8 cellular contexts compared by ENCODE assay signal in the genomic region with DNA sequence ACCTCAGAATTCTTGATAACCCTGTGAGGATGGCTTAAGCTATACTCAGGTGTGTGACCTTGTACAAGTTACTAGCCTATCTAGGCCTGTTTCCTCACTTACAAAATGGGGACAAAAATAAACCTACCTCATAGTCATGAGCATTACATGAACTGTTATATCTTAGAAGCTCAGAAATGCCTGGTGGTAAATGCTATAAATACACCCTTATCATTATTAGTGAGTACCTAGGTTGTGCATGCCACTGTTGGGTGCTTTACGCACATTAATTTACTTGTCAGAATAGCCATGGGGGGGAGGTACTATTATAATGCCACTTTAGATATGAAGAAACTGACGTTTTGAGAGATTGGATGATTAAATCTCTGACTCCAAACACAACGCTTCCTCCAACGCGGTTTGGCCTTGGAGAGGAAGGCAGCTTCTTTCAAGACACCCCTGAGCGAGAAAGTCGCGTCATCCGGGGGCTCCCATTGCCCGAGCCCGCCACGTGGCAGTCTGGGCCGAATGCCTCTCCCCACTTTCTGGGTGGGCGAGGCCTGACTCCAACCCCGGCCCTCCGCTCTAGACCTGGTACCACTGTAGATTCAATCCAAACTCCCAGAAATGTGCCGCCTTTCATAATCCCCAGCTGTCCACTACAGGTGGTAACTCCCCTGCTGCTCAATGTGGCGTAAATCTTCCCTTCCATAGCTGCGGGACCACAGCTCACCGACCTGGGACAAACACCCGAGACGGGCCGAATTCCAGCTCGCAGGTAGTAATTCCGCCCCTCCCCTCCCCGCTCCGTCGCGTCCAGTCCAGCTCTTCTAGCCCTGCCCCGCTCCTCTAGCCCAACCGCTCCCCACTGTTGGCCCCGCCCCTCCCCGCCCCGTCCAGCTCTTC. TPM values are rescaled to one million over a fixed set of nuclear protein-coding genes. Genes with fewer than 3 reads are reported as not detected.
A peak's percentile ranks its signal among the peaks of the same experiment; 100 is the strongest.
DNase-seq lines count a peak whose midpoint lies in the region; ATAC-seq and TF ChIP-seq lines count a peak whose summit lies in the region.

No MANE protein-coding gene starts in this region.

- TF ChIP-seq CTCF in adrenal gland (IDR thresholded peaks at IDR 0.05) = no peak
- no peak for TF ChIP-seq CTCF in hepatocyte (IDR thresholded peaks at IDR 0.05; ENCODE audit: poor library complexity)

- peak overlapping the region in 2 of 5 donors; percentile 38 to 72 for H3K27ac ChIP-seq in adrenal gland
- H3K27ac ChIP-seq in hepatocyte = peak overlapping the region; percentile 98
- peak overlapping the region in 19 of 21 experiments; percentile 1 to 80 (median 67) for H3K27ac ChIP-seq in skin epidermis

- intact Hi-C loops in adrenal gland (cut with DNase I) = loop anchor here in 1 of 2 donors (10.0 kb wide), 1 partner anchor 98 kb away; a partner anchor contains a TSS

- H3K9me3 ChIP-seq in adrenal gland (replicated peaks in 1 of 3) (no peaks in the 10 kb centered on the region), hepatocyte (ENCODE audit: low read depth) (no peaks in the 10 kb centered on the region)

- no peaks in the 10 kb centered on the region for H3K36me3 ChIP-seq in adrenal gland (replicated peaks in 1 of 2)
- no peaks in the 10 kb centered on the region for H3K36me3 ChIP-seq in hepatocyte (replicated peaks; ENCODE audit: insufficient read depth, low read depth)

- no peaks in the 10 kb centered on the region for H4K20me1 ChIP-seq in hepatocyte (ENCODE audit: insufficient read depth, poor library complexity, severe bottlenecking)

- peak overlapping the region in 3 of 4 donors; percentile 31 to 78 (median 76) for H3K4me3 ChIP-seq in adrenal gland
- H3K4me3 ChIP-seq in hepatocyte = peak overlapping the region; percentile 64
- peak overlapping the region; percentile 51 to 61 (median 59) for H3K4me3 ChIP-seq in skin epidermis

- peak overlapping the region; percentile 93 for H3K4me2 ChIP-seq in hepatocyte

- 2 to 3% (median 3%) methylated on average over 22 to 34 of the region's 34 CpGs for WGBS in adrenal gland, 4 donors
- 6% methylated on average over 31 of the region's 34 CpGs for WGBS in hepatocyte (ENCODE audit: low lambda C conversion rate, missing lambda C conversion rate)

- H3K4me1 ChIP-seq in adrenal gland (replicated peaks in 1 of 2) (peaks cover 7 to 12% of the 10 kb centered on the region in 2 donors), hepatocyte (ENCODE audit: insufficient read depth) (peaks cover 10% of the 10 kb centered on the region)

- peak in 1 of 2 donors; percentile 47 for TF ChIP-seq POLR2A in adrenal gland (IDR thresholded peaks at IDR 0.05)

- ATAC-seq in GM19328 (IDR thresholded peaks at IDR 0.05; ENCODE audit: unreplicated experiment) (peak; percentile 50), HG03432 (IDR thresholded peaks at IDR 0.05; ENCODE audit: unreplicated experiment) (peak; percentile 61)

- H3K79me2 ChIP-seq in hepatocyte = peaks cover 13% of the 10 kb centered on the region

- DNase-seq in COLO829 (ENCODE audit: low spot score) (peak; percentile 17), RPMI7951 (ENCODE audit: low read depth) (peak; percentile 50), adrenal gland (peak; percentile 53 to 79 (median 64)), hepatocyte (ENCODE audit: low spot score) (peak; percentile 74), ureter (ENCODE audit: low spot score) (no peak)

- H2AFZ ChIP-seq in hepatocyte = peak overlapping the region; percentile 94

- H3K27me3 ChIP-seq in adrenal gland (no peaks in the 10 kb centered on the region), hepatocyte (no peaks in the 10 kb centered on the region)

- H3K9me2 ChIP-seq in hepatocyte (replicated peaks; ENCODE audit: insufficient read depth) = no peaks in the 10 kb centered on the region

RNA-seq across cellular contexts. Expression of a gene that starts 0.8 kb away (rescaled TPM):
- total RNA-seq in RPMI7951 (2014; rRNA removed; shearing (Covaris generic)) = 12.7 and 13.1 TPM in 2 replicates
- total RNA-seq in adrenal gland = 1 to 10 TPM in 3 of 8 donors, under 1 TPM in 3, not detected in 2; 0.49 to 2.7 (median 0.88) TPM
- 1 to 10 TPM; 1.3 to 2.1 (median 1.9) TPM for polyA plus RNA-seq in adrenal gland
- 4.3 and 6.2 TPM in 2 replicates for total RNA-seq in hepatocyte
- 4.2 and 4.9 TPM in 2 replicates for polyA plus RNA-seq in hepatocyte
- total RNA-seq in ureter = 0.39 TPM

RNA-seq across cellular contexts. Expression of a gene that starts 43.7 kb away (rescaled TPM):
- total RNA-seq in RPMI7951 (2014; rRNA removed; shearing (Covaris generic)) = 4.4 and 4.5 TPM in 2 replicates
- 10 to 100 TPM in 1 of 8 donors, 1 to 10 TPM in 7; 6.2 to 10.0 (median 9.0) TPM for total RNA-seq in adrenal gland
- 1 to 10 TPM; 3.3 to 7.4 (median 5.0) TPM for polyA plus RNA-seq in adrenal gland
- 0.92 and 1.3 TPM in 2 replicates for total RNA-seq in hepatocyte
- polyA plus RNA-seq in hepatocyte = 0.40 and 1.9 TPM in 2 replicates
- total RNA-seq in ureter = 8.5 TPM

RNA-seq across cellular contexts. Expression of a gene that starts 48.6 kb away (rescaled TPM):
- 52.9 and 57.0 TPM in 2 replicates for total RNA-seq in RPMI7951 (2014; rRNA removed; shearing (Covaris generic))
- total RNA-seq in adrenal gland (100 to 1,000 TPM in 2 of 8 donors, 10 to 100 TPM in 6; 44.6 to 126 (median 81.9) TPM), hepatocyte (48.0 and 52.3 TPM in 2 replicates), ureter (99.6 TPM)
- polyA plus RNA-seq in adrenal gland (100 to 1,000 TPM in 2 of 3 donors, 10 to 100 TPM in 1; 73.0 to 149 (median 101) TPM), hepatocyte (60.4 and 70.8 TPM in 2 replicates)

RNA-seq across cellular contexts. Expression of a gene that starts 56.6 kb away (rescaled TPM):
- total RNA-seq in RPMI7951 (2014; rRNA removed; shearing (Covaris generic)) = 60.8 and 63.3 TPM in 2 replicates
- 10 to 100 TPM; 64.5 to 95.8 (median 71.3) TPM for total RNA-seq in adrenal gland
- polyA plus RNA-seq in adrenal gland = 10 to 100 TPM; 38.5 to 43.2 (median 41.5) TPM
- 84.4 and 104 TPM in 2 replicates for total RNA-seq in hepatocyte
- polyA plus RNA-seq in hepatocyte = 113 and 123 TPM in 2 replicates
- total RNA-seq in ureter = 76.6 TPM

RNA-seq across cellular contexts. Expression of a gene that starts 56.7 kb away (rescaled TPM):
- 747 and 790 TPM in 2 replicates for total RNA-seq in RPMI7951 (2014; rRNA removed; shearing (Covaris generic))
- 100 to 1,000 TPM; 118 to 251 (median 168) TPM for total RNA-seq in adrenal gland
- 100 to 1,000 TPM; 174 to 256 (median 245) TPM for polyA plus RNA-seq in adrenal gland
- 429 and 430 TPM in 2 replicates for total RNA-seq in hepatocyte
- polyA plus RNA-seq in hepatocyte = 269 and 287 TPM in 2 replicates
- total RNA-seq in ureter = 213 TPM
